Comparison of ENCODE assay signal across 8 cellular contexts in the genomic region with DNA sequence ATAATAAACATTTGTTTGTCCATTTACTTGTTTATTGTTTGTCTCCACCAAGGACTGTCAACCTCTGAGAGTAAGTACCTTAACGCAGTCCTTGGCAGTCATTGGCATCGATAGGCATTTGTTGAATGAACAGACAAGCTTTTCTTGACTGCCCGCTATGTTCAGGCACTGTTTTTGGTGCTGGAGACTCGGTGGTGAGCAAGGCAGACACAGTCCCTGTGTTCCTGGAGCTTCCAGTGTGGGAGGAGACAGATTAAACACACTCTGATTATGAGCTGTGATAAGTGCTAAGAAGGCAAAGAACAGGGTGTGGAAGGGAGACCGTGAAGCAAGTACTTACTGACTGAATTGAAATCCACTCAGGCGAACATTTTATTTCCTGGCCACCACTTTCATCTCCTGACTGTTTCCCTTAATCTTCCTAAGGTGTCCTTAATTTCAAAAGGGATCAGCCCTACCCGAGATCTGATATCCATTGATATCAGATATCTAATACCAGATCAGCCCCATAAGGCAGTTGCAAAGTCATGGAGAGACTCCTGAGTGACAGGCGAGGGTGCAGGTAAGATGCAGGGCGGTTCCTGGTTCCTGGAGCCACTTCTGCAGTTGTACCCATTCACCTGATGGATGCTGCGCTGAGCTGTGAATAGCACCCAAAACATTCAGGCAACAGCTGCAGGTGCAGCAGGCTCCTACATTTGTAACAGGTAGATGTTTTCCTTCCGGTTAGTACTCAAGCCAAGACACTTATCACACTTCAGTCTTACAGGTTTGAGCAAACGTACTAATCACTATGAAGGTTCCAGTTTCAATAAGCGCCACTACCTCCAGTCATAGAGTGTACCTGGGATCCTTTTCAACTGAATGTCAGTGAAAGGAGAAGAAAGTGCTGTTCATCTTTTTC. TPM values are rescaled to one million over a fixed set of nuclear protein-coding genes. Genes with fewer than 3 reads are reported as not detected.
DNase-seq lines count a peak whose midpoint lies in the region; ATAC-seq and TF ChIP-seq lines count a peak whose summit lies in the region.

No MANE protein-coding gene starts in this region.

- H3K4me3 Mint-ChIP-seq in chondrocyte (ENCODE audit: unreplicated experiment) (peak overlapping the region; percentile 87), naive B cell (peak overlapping the region; percentile 86 to 97 (median 94))

- H3K36me3 ChIP-seq in left ventricle myocardium inferior: no peaks in the 10 kb centered on the region

- H3K4me3 ChIP-seq in left ventricle myocardium inferior: peak overlapping the region; percentile 100

- DNase-seq in left ventricle myocardium inferior (no peak), Right ventricle myocardium inferior (ENCODE audit: missing footprints) (no peak), OCI-M1 (lab: John Stamatoyannopoulos, UW) (peak; percentile 76), chondrocyte (ENCODE audit: low spot score) (no peak), naive B cell (no peak), NCI-H146 (lab: John Stamatoyannopoulos, UW) (no peak), NOMO-1 (lab: John Stamatoyannopoulos, UW; ENCODE audit: unreplicated experiment in 2 of 2) (no peak)
- DNase-seq in effector CD4-positive, alpha-beta T cell: no peak

- no peaks in the 10 kb centered on the region for H3K27me3 Mint-ChIP-seq in chondrocyte (ENCODE audit: low read depth)
- H3K27me3 Mint-ChIP-seq in naive B cell: no peaks in the 10 kb centered on the region

- no peak overlapping the region for H3K27ac ChIP-seq in left ventricle myocardium inferior (replicated peaks)

- H3K36me3 Mint-ChIP-seq in chondrocyte (ENCODE audit: low read depth): no peaks in the 10 kb centered on the region
- H3K36me3 Mint-ChIP-seq in naive B cell: no peaks in the 10 kb centered on the region

- H3K9me3 ChIP-seq in left ventricle myocardium inferior (replicated peaks): no peaks in the 10 kb centered on the region

- H3K27me3 ChIP-seq in left ventricle myocardium inferior (ENCODE audit: low read depth): no peaks in the 10 kb centered on the region

- peak overlapping the region; percentile 50 for H3K27ac Mint-ChIP-seq in chondrocyte (ENCODE audit: unreplicated experiment)
- peak overlapping the region in 5 of 6 donors; percentile 36 to 93 (median 82) for H3K27ac Mint-ChIP-seq in naive B cell

- ATAC-seq in Right ventricle myocardium inferior (no peak), naive B cell (ENCODE audit: low read depth in 2 of 2) (no peak)

- TF ChIP-seq CTCF in left ventricle myocardium inferior (IDR thresholded peaks at IDR 0.05; ENCODE audit: borderline replicate concordance): no peak
- TF ChIP-seq CTCF in chondrocyte (IDR thresholded peaks at IDR 0.05): no peak

- H3K4me1 Mint-ChIP-seq in chondrocyte (ENCODE audit: low read depth): peaks cover 36% of the 10 kb centered on the region
- peaks cover 23 to 41% (median 40%) of the 10 kb centered on the region in 3 donors for H3K4me1 Mint-ChIP-seq in naive B cell

- intact Hi-C loops in left ventricle myocardium inferior (cut with micrococcal nuclease): no loop called here
- intact Hi-C loops in Right ventricle myocardium inferior (cut with DNase I): loop anchor here (5.0 kb wide), 1 partner anchor 269 kb away; no protein-coding TSS in a partner anchor

- peaks cover 40% of the 10 kb centered on the region for H3K4me1 ChIP-seq in left ventricle myocardium inferior

- no peaks in the 10 kb centered on the region for H3K9me3 Mint-ChIP-seq in chondrocyte (ENCODE audit: low read depth)
- no peaks in the 10 kb centered on the region for H3K9me3 Mint-ChIP-seq in naive B cell

RNA-seq across cellular contexts. Expression of a gene that starts 1.5 kb away (rescaled TPM):
- total RNA-seq in left ventricle myocardium inferior (12.4 TPM), Right ventricle myocardium inferior (9.8 TPM), chondrocyte (29.6 to 39.5 TPM (median 32.7 TPM) in 3 replicates)
- 10 to 100 TPM in 5 of 6 donors, 1 to 10 TPM in 1; 6.6 to 21.4 (median 18.8) TPM for polyA plus RNA-seq in naive B cell (ENCODE audit: low read depth in 6 of 6)

RNA-seq across cellular contexts. Expression of a gene that starts 42.7 kb away (rescaled TPM):
- total RNA-seq in left ventricle myocardium inferior: 3.9 TPM
- 3.3 TPM for total RNA-seq in Right ventricle myocardium inferior
- total RNA-seq in chondrocyte: 8.6 to 16.1 TPM (median 9.1 TPM) in 3 replicates
- polyA plus RNA-seq in naive B cell (ENCODE audit: low read depth in 6 of 6): 1 to 10 TPM in 4 of 6 donors, under 1 TPM in 1, not detected in 1; 0.64 to 3.7 (median 1.5) TPM

RNA-seq across cellular contexts. Expression of a gene that starts 48.5 kb away (rescaled TPM):
- total RNA-seq in left ventricle myocardium inferior: not detected
- 0.22 TPM for total RNA-seq in Right ventricle myocardium inferior
- 0.46 to 1.2 TPM (median 0.95 TPM) in 3 replicates for total RNA-seq in chondrocyte
- polyA plus RNA-seq in naive B cell (ENCODE audit: low read depth in 6 of 6): under 1 TPM in 5 of 6 donors, not detected in 1; 0.03 to 0.33 (median 0.17) TPM
